Comparison of ENCODE assay signal across 8 cellular contexts in genomic region chr2:121701761-121702160, GRCh38. TPM values are rescaled to one million over a fixed set of nuclear protein-coding genes. Genes with fewer than 3 reads are reported as not detected.
DNase-seq lines count a peak whose midpoint lies in the region; TF ChIP-seq lines count a peak whose summit lies in the region.
"Not testable (repeated sequence)": the region's sequence is repeated elsewhere in the genome, so short reads cannot be mapped to it uniquely, and the experiment has no call there.

No MANE protein-coding gene starts in this region.

- H3K9ac ChIP-seq in BLaER1, parathyroid adenoma: not testable (repeated sequence)

- H4K20me1 ChIP-seq in BLaER1 = not testable (repeated sequence)

- TF ChIP-seq CTCF in epithelial cell of esophagus (IDR thresholded peaks at IDR 0.05; ENCODE audit: insufficient read depth, low read depth, low read length, missing control alignments); parathyroid adenoma (IDR thresholded peaks at IDR 0.05): not testable (repeated sequence)

- H3K36me3 ChIP-seq in BLaER1; parathyroid adenoma (ENCODE audit: control insufficient read depth, insufficient read depth, low read length): not testable (repeated sequence)

- H3K4me1 ChIP-seq in BLaER1 = peaks cover 57% of the 10 kb centered on the region
- H3K4me1 ChIP-seq in parathyroid adenoma = not testable (repeated sequence)

- not testable (repeated sequence) for H3K4me3 ChIP-seq in BLaER1; epithelial cell of esophagus (ENCODE audit: low read length); parathyroid adenoma (ENCODE audit: low read depth, low read length)

- intact Hi-C loops in activated CD4-positive, alpha-beta T cell treated with anti-CD3 and anti-CD28 coated beads, Interleukin-2, amount 10 ng/mL, durations not matched to agents 24 days and 14 days (cut with micrococcal nuclease) = not testable (repeated sequence)

- not testable (repeated sequence) for H3K27me3 Mint-ChIP-seq in T-helper 1 cell treated with Interleukin-12 subunit alpha and Interleukin-12 subunit beta and Interleukin-4 antibody, amounts not matched to agents 30 μg/mL and 1 μg/mL, for 36 hours (ENCODE audit: low read depth); activated CD4-positive, alpha-beta T cell treated with anti-CD3 and anti-CD28 coated beads, Interleukin-2, amount 10 ng/mL, durations not matched to agents 24 days and 14 days; activated naive CD8-positive, alpha-beta T cell

- DNase-seq in EL (peak; percentile 10), NCI-H226 (peak; percentile 32), epithelial cell of esophagus (ENCODE audit: low read depth) (peak; percentile 20)
- not testable (repeated sequence) for DNase-seq in activated CD4-positive, alpha-beta T cell treated with anti-CD3 and anti-CD28 coated beads, Interleukin-2, amount 10 ng/mL, durations not matched to agents 24 days and 14 days

- not testable (repeated sequence) for H3K9me3 ChIP-seq in BLaER1; parathyroid adenoma (ENCODE audit: control insufficient read depth, low read length)

- H3K4me3 Mint-ChIP-seq in T-helper 1 cell treated with Interleukin-12 subunit alpha and Interleukin-12 subunit beta and Interleukin-4 antibody, amounts not matched to agents 30 μg/mL and 1 μg/mL, for 36 hours; activated CD4-positive, alpha-beta T cell treated with anti-CD3 and anti-CD28 coated beads, Interleukin-2, amount 10 ng/mL, durations not matched to agents 24 days and 14 days; activated naive CD8-positive, alpha-beta T cell: not testable (repeated sequence)

- H3K9me3 Mint-ChIP-seq in T-helper 1 cell treated with Interleukin-12 subunit alpha and Interleukin-12 subunit beta and Interleukin-4 antibody, amounts not matched to agents 30 μg/mL and 1 μg/mL, for 36 hours; activated CD4-positive, alpha-beta T cell treated with anti-CD3 and anti-CD28 coated beads, Interleukin-2, amount 10 ng/mL, durations not matched to agents 24 days and 14 days; activated naive CD8-positive, alpha-beta T cell (ENCODE audit: low read depth): not testable (repeated sequence)

- peak overlapping the region; percentile 25 for H2AFZ ChIP-seq in parathyroid adenoma

- 0 out of 2 replicates have a peak overlapping the region, but pooled peaks have one; percentile 87 for H3K4me2 ChIP-seq in BLaER1
- not testable (repeated sequence) for H3K4me2 ChIP-seq in parathyroid adenoma (ENCODE audit: low read length)

- H3K36me3 Mint-ChIP-seq in T-helper 1 cell treated with Interleukin-12 subunit alpha and Interleukin-12 subunit beta and Interleukin-4 antibody, amounts not matched to agents 30 μg/mL and 1 μg/mL, for 36 hours (ENCODE audit: low read depth); activated CD4-positive, alpha-beta T cell treated with anti-CD3 and anti-CD28 coated beads, Interleukin-2, amount 10 ng/mL, durations not matched to agents 24 days and 14 days (ENCODE audit: low read depth); activated naive CD8-positive, alpha-beta T cell: not testable (repeated sequence)

- H3K27ac Mint-ChIP-seq in T-helper 1 cell treated with Interleukin-12 subunit alpha and Interleukin-12 subunit beta and Interleukin-4 antibody, amounts not matched to agents 30 μg/mL and 1 μg/mL, for 36 hours = peak overlapping the region; percentile 21
- peak overlapping the region; percentile 71 for H3K27ac Mint-ChIP-seq in activated CD4-positive, alpha-beta T cell treated with anti-CD3 and anti-CD28 coated beads, Interleukin-2, amount 10 ng/mL, durations not matched to agents 24 days and 14 days
- H3K27ac Mint-ChIP-seq in activated naive CD8-positive, alpha-beta T cell = peak overlapping the region; percentile 8

- not testable (repeated sequence) for H3K27ac ChIP-seq in BLaER1, parathyroid adenoma

- not testable (repeated sequence) for H3K79me2 ChIP-seq in parathyroid adenoma

- not testable (repeated sequence) for H3K27me3 ChIP-seq in BLaER1; parathyroid adenoma (ENCODE audit: control insufficient read depth, insufficient read depth, low read length)

- peaks cover 42% of the 10 kb centered on the region for H3K4me1 Mint-ChIP-seq in T-helper 1 cell treated with Interleukin-12 subunit alpha and Interleukin-12 subunit beta and Interleukin-4 antibody, amounts not matched to agents 30 μg/mL and 1 μg/mL, for 36 hours (ENCODE audit: low read depth)
- H3K4me1 Mint-ChIP-seq in activated CD4-positive, alpha-beta T cell treated with anti-CD3 and anti-CD28 coated beads, Interleukin-2, amount 10 ng/mL, durations not matched to agents 24 days and 14 days = peaks cover 39% of the 10 kb centered on the region
- H3K4me1 Mint-ChIP-seq in activated naive CD8-positive, alpha-beta T cell (ENCODE audit: low read depth) = peaks cover 35% of the 10 kb centered on the region

RNA-seq across cellular contexts. Expression of gene NIFK, which starts 34.9 kb away (rescaled TPM):
- 164 and 177 TPM in 2 replicates for total RNA-seq in activated CD4-positive, alpha-beta T cell treated with anti-CD3 and anti-CD28 coated beads, Interleukin-2, amount 10 ng/mL, durations not matched to agents 24 days and 14 days

RNA-seq across cellular contexts. Expression of gene CLASP1, which starts 52.5 kb away (rescaled TPM):
- 69.3 and 78.5 TPM in 2 replicates for total RNA-seq in activated CD4-positive, alpha-beta T cell treated with anti-CD3 and anti-CD28 coated beads, Interleukin-2, amount 10 ng/mL, durations not matched to agents 24 days and 14 days

RNA-seq across cellular contexts. Expression of gene TSN, which starts 53.7 kb away (rescaled TPM):
- total RNA-seq in activated CD4-positive, alpha-beta T cell treated with anti-CD3 and anti-CD28 coated beads, Interleukin-2, amount 10 ng/mL, durations not matched to agents 24 days and 14 days = 72.6 and 76.5 TPM in 2 replicates

Comparison
In these comparisons a context has a peak if more than half of its experiments do, and no peak if none do; other contexts are left out.
1. H3K27ac Mint-ChIP-seq: peak in every context shown above with its lines; median percentile 71 in activated CD4-positive, alpha-beta T cell treated with anti-CD3 and anti-CD28 coated beads, Interleukin-2, amount 10 ng/mL, durations not matched to agents 24 days and 14 days; 21 in T-helper 1 cell treated with Interleukin-12 subunit alpha and Interleukin-12 subunit beta and Interleukin-4 antibody, amounts not matched to agents 30 μg/mL and 1 μg/mL, for 36 hours; 8 in activated naive CD8-positive, alpha-beta T cell.